In genomic region chr18:57294547-57294946, GRCh38 we compare ENCODE assay signal across 22 cellular contexts. TPM values are rescaled to one million over a fixed set of nuclear protein-coding genes. Genes with fewer than 3 reads are reported as not detected.
DNase-seq lines count a peak whose midpoint lies in the region; ATAC-seq and TF ChIP-seq lines count a peak whose summit lies in the region.
"Had no signal": no experiment of that assay in that cellular context is flagged by ENCODE, and none has a peak within 500 bp of the region (broad histone marks: within the 10 kb centered on the region; RNA-seq: fewer than 3 reads in every experiment).

No MANE protein-coding gene starts in this region.

- H3K4ac ChIP-seq in neuronal stem cell (ENCODE audit: low read length) = no peak overlapping the region

- H2AFZ ChIP-seq in neuronal stem cell (ENCODE audit: low read length) = no peak overlapping the region

- no peaks in the 10 kb centered on the region for H3K4me1 Mint-ChIP-seq in activated naive CD8-positive, alpha-beta T cell treated with anti-CD3 and anti-CD28 coated beads, Interleukin-2, amount 50 U/mL, for 24 hours
- H3K4me1 Mint-ChIP-seq: IgD-negative memory B cell had no signal

- H3K9me3 Mint-ChIP-seq in activated naive CD8-positive, alpha-beta T cell treated with anti-CD3 and anti-CD28 coated beads, Interleukin-2, amount 50 U/mL, for 24 hours = peaks cover 3% of the 10 kb centered on the region

- H3K14ac ChIP-seq in neuronal stem cell (ENCODE audit: low read length) = no peak overlapping the region

- peaks cover under 1% of the 10 kb centered on the region for H3K27me3 Mint-ChIP-seq in activated naive CD8-positive, alpha-beta T cell treated with anti-CD3 and anti-CD28 coated beads, Interleukin-2, amount 50 U/mL, for 24 hours

- no peak overlapping the region for H2BK15ac ChIP-seq in neuronal stem cell (ENCODE audit: low read length)

- TF ChIP-seq POLR2A in esophagus muscularis mucosa (IDR thresholded peaks at IDR 0.05; ENCODE audit: low read depth) = no peak

- no peak overlapping the region for H3K18ac ChIP-seq in neuronal stem cell (ENCODE audit: low read length)

- H3K79me1 ChIP-seq in neuronal stem cell (ENCODE audit: low read depth, low read length) = no peaks in the 10 kb centered on the region

- DNase-seq in NCI-H146 (lab: John Stamatoyannopoulos, UW) (peak; percentile 27), NCI-H146 treated with DMSO at 0.1 percent for 48 hours (lab: John Stamatoyannopoulos, UW; ENCODE audit: unreplicated experiment) (no peak), NT2/D1 (ENCODE audit: low read depth, low spot score) (peak; percentile 28), esophagus muscularis mucosa (ENCODE audit: extremely low spot score) (peak; percentile 90), neuronal stem cell (ENCODE audit: low spot score) (no peak), SW 1271 (lab: John Stamatoyannopoulos, UW) (no peak)
- DNase-seq in activated naive CD8-positive, alpha-beta T cell treated with anti-CD3 and anti-CD28 coated beads, Interleukin-2, amount 50 U/mL, for 24 hours = no peak
- DNase-seq: AML-193; CD4-positive, alpha-beta T cell; DMS153; DMS79; GF-D8; HCEC 1CT; HFFc6 had no signal

- H3K36me3 ChIP-seq in NT2/D1 (ENCODE audit: insufficient read depth, insufficient read length, low read length) (no peaks in the 10 kb centered on the region), esophagus muscularis mucosa (no peaks in the 10 kb centered on the region), neuronal stem cell (replicated peaks in 1 of 2; ENCODE audit: control insufficient read depth in 2 of 2, insufficient read depth in 2 of 2, low read length in 2 of 2) (no peaks in the 10 kb centered on the region)

- H4K91ac ChIP-seq in neuronal stem cell (ENCODE audit: low read depth, low read length, poor library complexity) = no peak overlapping the region

- H3K4me2 ChIP-seq in neuronal stem cell (ENCODE audit: insufficient read depth, low read length, poor library complexity, severe bottlenecking) = no peak overlapping the region
- H3K4me2 ChIP-seq: A549 had no signal

- H3K27ac Mint-ChIP-seq in activated naive CD8-positive, alpha-beta T cell treated with anti-CD3 and anti-CD28 coated beads, Interleukin-2, amount 50 U/mL, for 24 hours = no peak overlapping the region
- H3K27ac Mint-ChIP-seq: CD4-positive, alpha-beta T cell; HFFc6; IgD-negative memory B cell had no signal

- H3K27me3 ChIP-seq in NT2/D1 (ENCODE audit: insufficient read depth, insufficient read length) (no peaks in the 10 kb centered on the region), esophagus muscularis mucosa (no peaks in the 10 kb centered on the region), neuronal stem cell (ENCODE audit: control insufficient read depth in 3 of 3, insufficient read depth in 3 of 3, low read depth in 1 of 3, low read length in 3 of 3) (no peaks in the 10 kb centered on the region)

- no peak overlapping the region for H3K27ac ChIP-seq in esophagus muscularis mucosa (replicated peaks in 1 of 4)
- H3K27ac ChIP-seq in neuronal stem cell (replicated peaks; ENCODE audit: low read length) = no peak overlapping the region
- H3K27ac ChIP-seq: 22Rv1, A549, C4-2B had no signal

- ATAC-seq in HG03354 (IDR thresholded peaks at IDR 0.05; ENCODE audit: poor library complexity, severe bottlenecking, unreplicated experiment) = no peak
- ATAC-seq in activated naive CD8-positive, alpha-beta T cell treated with anti-CD3 and anti-CD28 coated beads, Interleukin-2, amount 50 U/mL, for 24 hours = no peak
- ATAC-seq: A549, HepG2 had no signal

- no peak overlapping the region for H2BK5ac ChIP-seq in neuronal stem cell (ENCODE audit: low read length)

- whole genome bisulfite sequencing in esophagus muscularis mucosa = 81% methylated on average over 2 of the region's 2 CpGs
- no CpG with 5 or more reads among the region's 2 CpGs for WGBS in neuronal stem cell (ENCODE audit: extremely low coverage in 2 of 2, insufficient read length in 2 of 2, insufficient replicate concordance in 1 of 2), 2 donors

- TF ChIP-seq EP300 in esophagus muscularis mucosa (IDR thresholded peaks at IDR 0.05) = no peak

- no peak overlapping the region for H3K4me3 ChIP-seq in NT2/D1 (ENCODE audit: insufficient read length, low read depth)
- H3K4me3 ChIP-seq in esophagus muscularis mucosa = no peak overlapping the region
- H3K4me3 ChIP-seq in neuronal stem cell (ENCODE audit: low read length in 2 of 2) = no peak overlapping the region
- H3K4me3 ChIP-seq: A549 had no signal

- no peak overlapping the region for H2BK12ac ChIP-seq in neuronal stem cell (ENCODE audit: low read length)

- H3K9ac ChIP-seq in NT2/D1 (ENCODE audit: insufficient read length, low read depth) = no peak overlapping the region
- peak overlapping the region; percentile 25 for H3K9ac ChIP-seq in neuronal stem cell (ENCODE audit: low read depth, low read length, poor library complexity)

- H2BK120ac ChIP-seq in neuronal stem cell (ENCODE audit: low read depth, low read length) = no peak overlapping the region

- no peaks in the 10 kb centered on the region; the same call in 1 of the 2 replicates for H3K9me3 ChIP-seq in NT2/D1 (ENCODE audit: insufficient read depth, low read length)
- peaks cover 0 to 2% (median 0%) of the 10 kb centered on the region in 4 donors for H3K9me3 ChIP-seq in esophagus muscularis mucosa
- no peaks in the 10 kb centered on the region for H3K9me3 ChIP-seq in neuronal stem cell (replicated peaks in 1 of 2; ENCODE audit: control insufficient read depth in 2 of 2, insufficient read depth in 1 of 2, low read depth in 1 of 2, low read length in 2 of 2)

- H3K4me1 ChIP-seq in NT2/D1 (ENCODE audit: insufficient read depth, insufficient read length) = no peaks in the 10 kb centered on the region
- no peaks in the 10 kb centered on the region for H3K4me1 ChIP-seq in esophagus muscularis mucosa
- H3K4me1 ChIP-seq in neuronal stem cell (ENCODE audit: control insufficient read depth in 2 of 2, insufficient read depth in 1 of 2, low read depth in 1 of 2, low read length in 2 of 2) = no peaks in the 10 kb centered on the region
- H3K4me1 ChIP-seq: A549 had no signal

- no peak overlapping the region for H3K23ac ChIP-seq in neuronal stem cell (ENCODE audit: low read depth, low read length, poor library complexity)

- no peak overlapping the region for H3K4me3 Mint-ChIP-seq in activated naive CD8-positive, alpha-beta T cell treated with anti-CD3 and anti-CD28 coated beads, Interleukin-2, amount 50 U/mL, for 24 hours
- H3K4me3 Mint-ChIP-seq: CD4-positive, alpha-beta T cell; HFFc6; IgD-negative memory B cell had no signal

- intact Hi-C loops in esophagus muscularis mucosa (cut with DNase I) = no loop called here

- H3K36me3 Mint-ChIP-seq in activated naive CD8-positive, alpha-beta T cell treated with anti-CD3 and anti-CD28 coated beads, Interleukin-2, amount 50 U/mL, for 24 hours (ENCODE audit: low read depth) = no peaks in the 10 kb centered on the region
- H3K36me3 Mint-ChIP-seq: IgD-negative memory B cell had no signal

- no peak overlapping the region for H2AK5ac ChIP-seq in neuronal stem cell (ENCODE audit: low read depth, low read length)

- no peak overlapping the region for H4K8ac ChIP-seq in neuronal stem cell (ENCODE audit: low read depth, low read length)

- no peak for TF ChIP-seq CTCF in esophagus muscularis mucosa (IDR thresholded peaks at IDR 0.05)

RNA-seq across cellular contexts. Expression of gene ST8SIA3, which starts 57.8 kb away (rescaled TPM):
- under 1 TPM in 3 of 4 donors, not detected in 1; under 0.01 to 0.17 (median 0.06) TPM for total RNA-seq in esophagus muscularis mucosa
- 0.84 TPM for polyA plus RNA-seq in neuronal stem cell (2013, experiment 1 of 2)
- polyA plus RNA-seq in neuronal stem cell (2013, experiment 2 of 2) = 0.75 TPM
- total RNA-seq: CD4-positive, alpha-beta T cell; Daoy; HepG2; HFFc6 had no signal
- polyA plus RNA-seq: A549, BJ, HepG2, IgD-negative memory B cell had no signal

Comparison
In these comparisons a context has a peak if more than half of its experiments do, and no peak if none do; other contexts are left out.
1. DNase-seq: peak in NCI-H146 (single experiment), NT2/D1 (single experiment) and esophagus muscularis mucosa (single experiment); none in NCI-H146 treated with DMSO at 0.1 percent for 48 hours (single experiment), neuronal stem cell (single experiment), SW 1271 (0 of 2) and activated naive CD8-positive, alpha-beta T cell treated with anti-CD3 and anti-CD28 coated beads, Interleukin-2, amount 50 U/mL, for 24 hours (single experiment).